10 cellular contexts compared by ENCODE assay signal in the genomic region with DNA sequence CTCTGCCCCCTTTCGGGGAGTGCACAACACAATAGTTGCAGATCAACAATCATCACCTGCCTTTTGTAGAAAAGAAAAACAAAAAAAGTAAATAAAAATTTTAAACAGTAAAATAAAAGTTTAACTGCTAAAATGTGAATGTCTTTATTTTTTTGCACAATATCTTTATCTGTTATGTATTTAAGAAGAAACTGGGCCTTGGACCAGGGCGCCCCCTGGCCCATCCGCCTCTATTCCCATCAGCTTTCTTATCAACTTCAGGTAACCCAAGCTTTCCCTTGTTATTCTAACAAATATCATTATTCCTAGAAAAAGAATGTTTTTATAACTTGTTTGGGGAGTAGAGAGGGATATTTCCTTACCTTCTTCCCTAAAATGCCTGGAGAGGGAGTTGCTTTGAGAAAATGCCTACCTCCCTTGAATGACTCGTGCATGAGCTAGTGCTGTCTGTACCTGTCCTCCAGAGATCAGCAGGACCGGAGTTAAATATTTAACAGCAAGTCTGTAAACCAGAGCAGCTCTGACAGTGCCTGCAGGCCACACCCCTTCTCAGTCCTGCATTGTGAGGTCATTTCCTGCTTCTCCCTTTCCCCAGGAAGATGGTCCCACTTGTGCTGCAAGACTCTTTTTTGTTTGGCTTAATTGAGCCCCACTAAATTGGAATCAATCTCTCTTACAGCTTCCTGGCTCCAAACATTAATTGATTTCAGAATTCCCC.
A peak's percentile ranks its signal among the peaks of the same experiment; 100 is the strongest.
DNase-seq lines count a peak whose midpoint lies in the region; ATAC-seq and TF ChIP-seq lines count a peak whose summit lies in the region.
"Had no signal": no experiment of that assay in that cellular context is flagged by ENCODE, and none has a peak within 500 bp of the region (broad histone marks: within the 10 kb centered on the region; RNA-seq: fewer than 3 reads in every experiment).

No MANE protein-coding gene starts in this region.

- H3K36me3 ChIP-seq in Loucy (ENCODE audit: insufficient read depth, low read length) (peaks cover 49% of the 10 kb centered on the region), tibial artery (peaks cover 34 to 44% (median 42%) of the 10 kb centered on the region in 3 donors)

- intact Hi-C loops in tibial artery (cut with DNase I; ENCODE audit: low total_unique reads) = no loop called here

- no peaks in the 10 kb centered on the region for H4K20me1 ChIP-seq in Loucy (ENCODE audit: insufficient read depth, low read length, poor library complexity, severe bottlenecking)

- no peak overlapping the region for H2AFZ ChIP-seq in Loucy (ENCODE audit: low read length)

- H3K4me3 ChIP-seq in Loucy (ENCODE audit: low read length, poor library complexity, severe bottlenecking) = no peak overlapping the region
- no peak overlapping the region for H3K4me3 ChIP-seq in tibial artery
- H3K4me3 ChIP-seq: SJCRH30 had no signal

- DNase-seq in ELR (ENCODE audit: low read depth) (peak; percentile 61), mucosa of gallbladder (ENCODE audit: low spot score) (peak; percentile 49), KG1 (lab: John Stamatoyannopoulos, UW) (no peak), tibial artery (no peak)
- DNase-seq: cerebellar nuclear complex, SJCRH30 had no signal

- no peaks in the 10 kb centered on the region for H3K79me2 ChIP-seq in Loucy (ENCODE audit: insufficient read depth, low read length)

- no peaks in the 10 kb centered on the region for H3K9me2 ChIP-seq in Loucy (replicated peaks; ENCODE audit: low read depth, low read length)

- no peak overlapping the region for H3K9ac ChIP-seq in Loucy (ENCODE audit: low read depth, low read length, poor library complexity, severe bottlenecking)

- peak overlapping the region; percentile 14 for H3K27ac ChIP-seq in cingulate gyrus (ENCODE audit: low read depth, low read length)
- H3K27ac ChIP-seq in tibial artery = no peak overlapping the region
- H3K27ac ChIP-seq: SJCRH30 had no signal

- no peaks in the 10 kb centered on the region for H3F3A ChIP-seq in Loucy (ENCODE audit: low read depth)

- H3K4me2 ChIP-seq in Loucy (ENCODE audit: low read depth, low read length, poor library complexity, severe bottlenecking) = peak overlapping the region; percentile 34

- H3K9me3 ChIP-seq in Loucy (ENCODE audit: insufficient read depth, low read depth, low read length) (no peaks in the 10 kb centered on the region), tibial artery (no peaks in the 10 kb centered on the region)
- H3K9me3 ChIP-seq: SJCRH30 had no signal

- TF ChIP-seq CTCF in Loucy (conservative IDR thresholded peaks at IDR 0.05; ENCODE audit: low read length) = no peak; the same call in 1 of the 2 replicates
- TF ChIP-seq CTCF in tibial artery (IDR thresholded peaks at IDR 0.05) = no peak

- H3K27me3 ChIP-seq in Loucy (ENCODE audit: insufficient read depth, low read length, poor library complexity, severe bottlenecking) (no peaks in the 10 kb centered on the region), tibial artery (no peaks in the 10 kb centered on the region)
- H3K27me3 ChIP-seq: SJCRH30 had no signal

- no peak for ATAC-seq in HG02970 (IDR thresholded peaks at IDR 0.05; ENCODE audit: low FRiP score, unreplicated experiment)
- no peak for ATAC-seq in HG03175 (IDR thresholded peaks at IDR 0.05; ENCODE audit: unreplicated experiment)

- H3K4me1 ChIP-seq in Loucy (ENCODE audit: insufficient read depth, low read length, poor library complexity, severe bottlenecking) = peaks cover 9% of the 10 kb centered on the region
- peaks cover 0 to 8% (median 0%) of the 10 kb centered on the region in 4 donors for H3K4me1 ChIP-seq in tibial artery
- H3K4me1 ChIP-seq: SJCRH30 had no signal

Comparison
In these comparisons a context has a peak if more than half of its experiments do, and no peak if none do; other contexts are left out.
1. DNase-seq: peak in ELR (single experiment) and mucosa of gallbladder (single experiment); none in KG1 (single experiment) and tibial artery (0 of 2).